Comparison of ENCODE assay signal across 19 cellular contexts in the genomic region with DNA sequence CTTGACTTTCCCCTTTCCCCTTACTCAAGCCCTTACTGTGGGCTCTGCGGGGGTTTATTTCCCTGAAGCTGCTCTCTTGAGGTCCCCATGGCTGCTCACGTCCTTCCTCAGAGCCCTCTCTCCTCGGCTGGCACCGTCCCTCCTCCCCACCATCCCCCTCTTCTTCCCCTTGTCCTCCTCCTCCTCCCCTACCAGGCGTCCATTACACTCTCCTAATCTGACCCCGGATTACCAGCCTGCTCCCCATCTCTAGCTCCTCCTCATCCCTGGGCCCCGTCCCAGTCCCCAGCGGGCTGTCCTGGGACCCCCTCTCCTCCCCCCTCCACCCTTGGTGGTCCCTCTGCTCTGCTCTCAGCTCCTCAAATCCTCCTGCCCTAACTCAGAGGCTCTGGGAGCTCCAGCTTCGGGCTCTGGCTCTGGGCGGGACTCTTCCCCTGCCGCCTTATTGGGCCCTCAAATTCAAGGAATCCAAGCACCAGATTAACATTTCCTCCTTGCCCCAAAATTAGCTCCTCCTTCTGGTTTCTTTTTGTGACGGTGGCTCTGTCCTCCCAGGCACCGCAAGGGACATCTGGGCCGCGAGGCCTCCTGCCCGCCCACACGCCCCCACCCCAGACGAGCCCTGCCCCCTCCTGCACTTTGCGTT. TPM values are rescaled to one million over a fixed set of nuclear protein-coding genes. Genes with fewer than 3 reads are reported as not detected.
"Had no signal": no experiment of that assay in that cellular context is flagged by ENCODE, and none has a peak within 500 bp of the region (broad histone marks: within the 10 kb centered on the region; RNA-seq: fewer than 3 reads in every experiment).

No MANE protein-coding gene starts in this region.

- FAIRE-seq: islet of Langerhans had no signal

- DNase-seq: activated CD4-positive, alpha-beta T cell treated with anti-CD3 and anti-CD28 coated beads for 1 hour; activated CD8-positive, alpha-beta T cell treated with anti-CD3 and anti-CD28 coated beads for 36 hours; activated gamma-delta T cell; activated T-cell treated with anti-CD3 and anti-CD28 coated beads for 4 hours; amygdala; foreskin fibroblast; glutamatergic neuron; occipital lobe; stimulated activated CD4-positive, alpha-beta T cell treated with anti-CD3 and anti-CD28 coated beads, Interleukin-12 subunit alpha, Interleukin-12 subunit beta, amount 100 ng/mL, for 4 hours; stimulated activated naive CD8-positive, alpha-beta T cell treated with anti-CD3 and anti-CD28 coated beads, Interleukin-15, Interleukin-2, amounts not matched to agents 100 U/mL and 50 U/mL, for 24 hours had no signal

- H3K4me3 Mint-ChIP-seq: activated CD8-positive, alpha-beta T cell treated with anti-CD3 and anti-CD28 coated beads for 36 hours; activated naive CD8-positive, alpha-beta T cell; natural killer cell treated with Interleukin-12 subunit alpha and Interleukin-12 subunit beta and Interleukin-15 and Interleukin-18, amount 100 ng/mL, for 72 hours had no signal

- H3K27me3 ChIP-seq: upper lobe of left lung had no signal

- H3K36me3 ChIP-seq: esophagus muscularis mucosa, suprapubic skin, upper lobe of left lung had no signal

- H3K27ac ChIP-seq: esophagus muscularis mucosa, suprapubic skin, upper lobe of left lung had no signal

- H3K4me1 ChIP-seq: esophagus muscularis mucosa, suprapubic skin had no signal

- H3K4me3 ChIP-seq: esophagus muscularis mucosa, suprapubic skin, upper lobe of left lung had no signal

- H3K27ac Mint-ChIP-seq: activated CD8-positive, alpha-beta T cell treated with anti-CD3 and anti-CD28 coated beads for 36 hours; activated naive CD8-positive, alpha-beta T cell; natural killer cell treated with Interleukin-12 subunit alpha and Interleukin-12 subunit beta and Interleukin-15 and Interleukin-18, amount 100 ng/mL, for 72 hours had no signal

- ATAC-seq: activated CD8-positive, alpha-beta T cell treated with anti-CD3 and anti-CD28 coated beads for 36 hours; left lobe of liver; natural killer cell treated with Interleukin-12 subunit alpha and Interleukin-12 subunit beta and Interleukin-15 and Interleukin-18, amount 100 ng/mL, for 72 hours; stimulated activated naive CD8-positive, alpha-beta T cell treated with anti-CD3 and anti-CD28 coated beads, Interleukin-15, Interleukin-2, amounts not matched to agents 100 U/mL and 50 U/mL, for 24 hours had no signal

- H3K36me3 Mint-ChIP-seq: activated naive CD8-positive, alpha-beta T cell had no signal

RNA-seq across cellular contexts. Expression of a gene that starts 48.5 kb away (rescaled TPM):
- total RNA-seq: activated CD8-positive, alpha-beta T cell treated with anti-CD3 and anti-CD28 coated beads for 36 hours; esophagus muscularis mucosa; left lobe of liver; natural killer cell treated with Interleukin-12 subunit alpha and Interleukin-12 subunit beta and Interleukin-15 and Interleukin-18, amount 100 ng/mL, for 72 hours; occipital lobe; pulmonary artery endothelial cell; T-helper 2 cell treated with Interferon-gamma antibody and Interleukin-4, amounts not matched to agents 100 ng/mL and 5 ng/mL, for 36 hours; upper lobe of left lung had no signal
